ENCODE assay signal across 17 cellular contexts in the genomic region with DNA sequence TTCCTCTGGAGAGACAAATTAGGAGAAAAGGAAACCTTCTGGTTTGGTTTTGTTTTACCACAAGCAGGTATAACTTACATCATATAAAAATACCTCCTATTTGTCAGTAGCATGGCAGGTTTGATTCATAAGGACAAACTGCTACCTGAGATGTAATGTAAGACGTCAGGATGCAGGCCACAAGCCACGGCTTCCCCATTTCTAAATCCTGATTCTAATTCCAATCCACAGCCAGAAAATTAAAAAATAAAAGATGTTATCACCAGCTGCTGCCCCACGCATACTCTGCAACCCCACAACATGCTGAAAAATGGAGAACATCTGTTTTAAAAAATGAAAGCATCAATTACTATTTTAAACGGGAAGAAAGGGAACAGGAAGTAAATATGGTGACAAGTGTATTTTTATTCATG.
DNase-seq lines count a peak whose midpoint lies in the region; ATAC-seq and TF ChIP-seq lines count a peak whose summit lies in the region.
"Had no signal": no experiment of that assay in that cellular context is flagged by ENCODE, and none has a peak within 500 bp of the region (broad histone marks: within the 10 kb centered on the region; RNA-seq: fewer than 3 reads in every experiment).

No MANE protein-coding gene starts in this region.

- H3K27me3 Mint-ChIP-seq in T-helper 17 cell = peaks cover 55% of the 10 kb centered on the region

- peaks cover 6% of the 10 kb centered on the region for H3K4me1 Mint-ChIP-seq in T-helper 17 cell
- H3K4me1 Mint-ChIP-seq: CD8-positive, alpha-beta memory T cell had no signal

- TF ChIP-seq CTCF in spleen (IDR thresholded peaks at IDR 0.05 in 8 of 11, conservative IDR thresholded peaks at IDR 0.05 in 3 of 11) = no peak

- DNase-seq in NCI-H2171 treated with DMSO at 0.1 percent for 48 hours (lab: John Stamatoyannopoulos, UW) = peak; percentile 11
- no peak for DNase-seq in NCI-H2171 (lab: John Stamatoyannopoulos, UW)
- DNase-seq in Karpas-422 = peak; percentile 78
- no peak for DNase-seq in T-helper 17 cell
- DNase-seq in spleen = no peak
- DNase-seq in NCI-H524 (lab: John Stamatoyannopoulos, UW) = no peak
- DNase-seq: activated naive CD4-positive, alpha-beta T cell treated with Interleukin-2 at 50 U/mL for 16 hours; brain microvascular endothelial cell; CD8-positive, alpha-beta memory T cell; H7; left ventricle myocardium superior; retina; stimulated activated CD4-positive, alpha-beta T cell treated with anti-CD3 and anti-CD28 coated beads, Interleukin-2, amount 100 ng/mL, for 48 hours had no signal

- TF ChIP-seq POLR2A in spleen (IDR thresholded peaks at IDR 0.05) = no peak

- WGBS in spleen, 5 donors = 16 to 38% (median 29%) methylated on average over 4 of the region's 4 CpGs

- ATAC-seq in T-helper 17 cell (no peak), HG02588 (IDR thresholded peaks at IDR 0.05; ENCODE audit: unreplicated experiment) (no peak), GM18517 (IDR thresholded peaks at IDR 0.05; ENCODE audit: unreplicated experiment) (no peak)
- ATAC-seq: left ventricle myocardium superior had no signal

- H3K36me3 Mint-ChIP-seq in T-helper 17 cell (ENCODE audit: low read depth) = peaks cover 4% of the 10 kb centered on the region

- H3K9me3 ChIP-seq in Karpas-422 (ENCODE audit: low read length) = no peaks in the 10 kb centered on the region
- no peaks in the 10 kb centered on the region for H3K9me3 ChIP-seq in T-helper 17 cell (ENCODE audit: control insufficient read depth, low read length, poor library complexity, severe bottlenecking)
- H3K9me3 ChIP-seq in spleen = peaks cover 0 to under 1% (median 0%) of the 10 kb centered on the region in 8 donors

- no peaks in the 10 kb centered on the region for H3K27me3 ChIP-seq in Karpas-422 (ENCODE audit: low read length)
- no peaks in the 10 kb centered on the region for H3K27me3 ChIP-seq in spleen (replicated peaks in 1 of 7)
- H3K27me3 ChIP-seq: brain microvascular endothelial cell had no signal

- no peak overlapping the region for H3K4me3 Mint-ChIP-seq in T-helper 17 cell
- H3K4me3 Mint-ChIP-seq: CD8-positive, alpha-beta memory T cell; nephron had no signal

- H3K4me2 ChIP-seq in Karpas-422 (ENCODE audit: low read depth, low read length, poor library complexity, severe bottlenecking) = peak overlapping the region; percentile 68

- peak overlapping the region; percentile 80 for H3K27ac Mint-ChIP-seq in T-helper 17 cell
- H3K27ac Mint-ChIP-seq: CD8-positive, alpha-beta memory T cell; nephron had no signal

- no peaks in the 10 kb centered on the region for H4K20me1 ChIP-seq in Karpas-422 (ENCODE audit: insufficient read depth, low read depth, low read length)

- H3K4me3 ChIP-seq in Karpas-422 (ENCODE audit: low read length) = peak overlapping the region; percentile 18
- H3K4me3 ChIP-seq in spleen = no peak overlapping the region

- H3K36me3 ChIP-seq in Karpas-422 (ENCODE audit: insufficient read depth, low read length) = no peaks in the 10 kb centered on the region
- H3K36me3 ChIP-seq in spleen = no peaks in the 10 kb centered on the region
- H3K36me3 ChIP-seq: brain microvascular endothelial cell had no signal

- H3K27ac ChIP-seq in Karpas-422 (ENCODE audit: low read length) = peak overlapping the region; percentile 96
- peak overlapping the region; percentile 16 to 93 (median 85) for H3K27ac ChIP-seq in spleen
- H3K27ac ChIP-seq: 22Rv1, brain microvascular endothelial cell had no signal

- intact Hi-C loops in spleen (cut with DNase I; ENCODE audit: low total_unique reads) = no loop called here

- H3K79me2 ChIP-seq in Karpas-422 (ENCODE audit: low read length) = no peaks in the 10 kb centered on the region

- H3K9me2 ChIP-seq in Karpas-422 (replicated peaks; ENCODE audit: insufficient read depth, low read length) = no peaks in the 10 kb centered on the region

- H3K9ac ChIP-seq in Karpas-422 (ENCODE audit: low read length) = peak overlapping the region; percentile 53

- H3K4me1 ChIP-seq in Karpas-422 (ENCODE audit: low read length) (peaks cover 77% of the 10 kb centered on the region), spleen (peaks cover 0 to 95% (median 50%) of the 10 kb centered on the region in 6 donors)

- H2AFZ ChIP-seq in Karpas-422 (ENCODE audit: low read length) = peak overlapping the region; percentile 92

Comparison
In these comparisons a context has a peak if more than half of its experiments do, and no peak if none do; other contexts are left out.
1. DNase-seq: peak in NCI-H2171 treated with DMSO at 0.1 percent for 48 hours (single experiment) and Karpas-422 (single experiment); none in NCI-H2171 (single experiment), T-helper 17 cell (0 of 3), spleen (single experiment) and NCI-H524 (0 of 2).